In genomic region chr12:109214131-109214530, GRCh38 we compare ENCODE assay signal across 21 cellular contexts.
"Had no signal": no experiment of that assay in that cellular context is flagged by ENCODE, and none has a peak within 500 bp of the region (broad histone marks: within the 10 kb centered on the region; RNA-seq: fewer than 3 reads in every experiment).

No MANE protein-coding gene starts in this region.

- H3K27me3 ChIP-seq: Peyer's patch, SJCRH30 had no signal

- H3K9me3 ChIP-seq: Peyer's patch, SJCRH30 had no signal

- H3K36me3 ChIP-seq: SJCRH30 had no signal

- H3K4me3 ChIP-seq: Peyer's patch, SJCRH30 had no signal

- ATAC-seq: PC-3, Right ventricle myocardium inferior, SK-N-SH treated with all-trans-retinoic acid at 6 μM for 48 hours had no signal

- H3K27ac ChIP-seq: Peyer's patch, SJCRH30 had no signal

- DNase-seq: KBM-7, MV-4-11, NCI-H1048, NCI-H1105, NCI-H1417, NCI-H1436 treated with DMSO at 0.1 percent for 48 hours, NCI-H1694, NCI-H187 treated with DMSO at 0.1 percent for 48 hours, NCI-H2029 treated with DMSO at 0.1 percent for 48 hours, NCI-H2171 treated with DMSO at 0.1 percent for 48 hours, NCI-H446, NCI-H510A, NCI-H524 treated with DMSO at 0.1 percent for 48 hours, NCI-H69, NCI-H774, PC-3, Peyer's patch, SHP77 treated with DMSO at 0.1 percent for 48 hours, SJCRH30 had no signal

- H3K4me1 ChIP-seq: Peyer's patch, SJCRH30 had no signal
